Comparison of ENCODE assay signal across 14 cellular contexts in genomic region chr7:82506702-82507101, GRCh38.
A peak's percentile ranks its signal among the peaks of the same experiment; 100 is the strongest.
DNase-seq lines count a peak whose midpoint lies in the region; ATAC-seq, FAIRE-seq and TF ChIP-seq lines count a peak whose summit lies in the region.
"Had no signal": no experiment of that assay in that cellular context is flagged by ENCODE, and none has a peak within 500 bp of the region (broad histone marks: within the 10 kb centered on the region; RNA-seq: fewer than 3 reads in every experiment).

No MANE protein-coding gene starts in this region.

- H2AFZ ChIP-seq in astrocyte (ENCODE audit: low read depth, low read length) = no peak overlapping the region

- H3K79me2 ChIP-seq in astrocyte (ENCODE audit: insufficient read depth, low read length) = no peaks in the 10 kb centered on the region

- no peak for TF ChIP-seq POLR2A in lower leg skin (IDR thresholded peaks at IDR 0.05)

- H3K36me3 ChIP-seq in heart right ventricle (no peaks in the 10 kb centered on the region), astrocyte (ENCODE audit: insufficient read depth, low read length) (no peaks in the 10 kb centered on the region), aorta (ENCODE audit: control insufficient read depth in 1 of 2, insufficient read depth in 2 of 2, low read length in 1 of 2) (no peaks in the 10 kb centered on the region)
- H3K36me3 ChIP-seq: neutrophil had no signal

- H4K20me1 ChIP-seq in astrocyte (ENCODE audit: insufficient read depth, low read length) = no peaks in the 10 kb centered on the region

- no peak overlapping the region for H3K4me2 ChIP-seq in astrocyte (ENCODE audit: low read length)

- H3K9ac ChIP-seq in astrocyte (ENCODE audit: low read length) = no peak overlapping the region

- no peaks in the 10 kb centered on the region for H3K27me3 Mint-ChIP-seq in astrocyte (ENCODE audit: low read depth, unreplicated experiment)
- H3K27me3 Mint-ChIP-seq: B cell had no signal

- peaks cover 0 to 6% (median 0%) of the 10 kb centered on the region in 11 donors for H3K9me3 ChIP-seq in heart right ventricle
- H3K9me3 ChIP-seq in astrocyte (ENCODE audit: insufficient read depth, low read depth, low read length) = no peaks in the 10 kb centered on the region
- H3K9me3 ChIP-seq in aorta (ENCODE audit: control insufficient read depth, low read length) = no peaks in the 10 kb centered on the region
- H3K9me3 ChIP-seq: neutrophil had no signal

- FAIRE-seq in astrocyte (lab: Jason Lieb, UNC) = no peak
- FAIRE-seq: kidney had no signal

- WGBS in heart right ventricle, 2 donors = 79 to 82% methylated on average over 15 of the region's 15 CpGs
- 37 to 42% methylated on average over 12 to 15 of the region's 15 CpGs for WGBS in lower leg skin, 2 donors
- 26 to 39% methylated on average over 15 of the region's 15 CpGs for WGBS in aorta, 2 donors

- peaks cover 4% of the 10 kb centered on the region for H3K4me1 Mint-ChIP-seq in astrocyte (ENCODE audit: low read depth, unreplicated experiment)
- H3K4me1 Mint-ChIP-seq: B cell; stimulated activated naive CD8-positive, alpha-beta T cell treated with anti-CD3 and anti-CD28 coated beads, Interleukin-15, amount 100 ng/mL, for 72 hours had no signal

- H3K27ac ChIP-seq in heart right ventricle = no peak overlapping the region
- no peak overlapping the region for H3K27ac ChIP-seq in astrocyte (ENCODE audit: low read depth, low read length)
- H3K27ac ChIP-seq in aorta (ENCODE audit: low read depth in 1 of 2, low read length in 2 of 2) = no peak overlapping the region
- H3K27ac ChIP-seq: neutrophil had no signal

- H3K9me3 Mint-ChIP-seq in astrocyte (ENCODE audit: unreplicated experiment) = peaks cover 4% of the 10 kb centered on the region

- no peaks in the 10 kb centered on the region for H3K4me1 ChIP-seq in heart right ventricle
- H3K4me1 ChIP-seq in astrocyte (ENCODE audit: insufficient read depth, low read length) = no peaks in the 10 kb centered on the region
- H3K4me1 ChIP-seq in aorta (ENCODE audit: control insufficient read depth in 1 of 2, insufficient read depth in 2 of 2, low read length in 2 of 2) = peaks cover 0 to 1% of the 10 kb centered on the region in 2 donors

- H3K27me3 ChIP-seq in heart right ventricle (peaks cover 0 to 7% (median 0%) of the 10 kb centered on the region in 7 donors), astrocyte (ENCODE audit: insufficient read depth, low read length) (no peaks in the 10 kb centered on the region), aorta (ENCODE audit: control insufficient read depth in 1 of 2, insufficient read depth in 2 of 2, low read length in 1 of 2) (no peaks in the 10 kb centered on the region)

- no peak overlapping the region for H3K4me3 ChIP-seq in heart right ventricle
- H3K4me3 ChIP-seq in astrocyte (ENCODE audit: insufficient read depth, low read depth, low read length) = no peak overlapping the region
- no peak overlapping the region for H3K4me3 ChIP-seq in lower leg skin (ENCODE audit: low read depth, poor library complexity, severe bottlenecking)
- H3K4me3 ChIP-seq in aorta (ENCODE audit: low read length in 2 of 2) = no peak overlapping the region

- TF ChIP-seq CTCF in heart right ventricle (IDR thresholded peaks at IDR 0.05) = no peak
- no peak for TF ChIP-seq CTCF in astrocyte (IDR thresholded peaks at IDR 0.05; ENCODE audit: insufficient read depth, low read depth, low read length)
- no peak for TF ChIP-seq CTCF in lower leg skin (IDR thresholded peaks at IDR 0.05)

- no peaks in the 10 kb centered on the region for H3K36me3 Mint-ChIP-seq in astrocyte (ENCODE audit: low read depth, unreplicated experiment)

- intact Hi-C loops in heart right ventricle (cut with DNase I) = no loop called here
- intact Hi-C loops in Right ventricle myocardium inferior (cut with DNase I) = no loop called here
- intact Hi-C loops in lower leg skin (cut with DNase I; ENCODE audit: low total_unique reads) = no loop called here
- intact Hi-C loops in aorta (cut with DNase I) = no loop called here

- peak overlapping the region; percentile 63 for H3K4me3 Mint-ChIP-seq in astrocyte (ENCODE audit: unreplicated experiment)
- H3K4me3 Mint-ChIP-seq: B cell; stimulated activated naive CD8-positive, alpha-beta T cell treated with anti-CD3 and anti-CD28 coated beads, Interleukin-15, amount 100 ng/mL, for 72 hours had no signal

- ATAC-seq in heart right ventricle (peak in 5 of 8 donors; percentile 34 to 89 (median 59)), Right ventricle myocardium inferior (no peak), aorta (ENCODE audit: low FRiP score) (peak; percentile 84)
- ATAC-seq: stimulated activated naive CD8-positive, alpha-beta T cell treated with anti-CD3 and anti-CD28 coated beads, Interleukin-15, amount 100 ng/mL, for 72 hours had no signal

- peak; percentile 20 to 24 for DNase-seq in heart right ventricle
- no peak for DNase-seq in Right ventricle myocardium inferior (ENCODE audit: missing footprints)
- DNase-seq in astrocyte (ENCODE audit: low read depth) = peak; percentile 64
- peak; percentile 63 to 87 for DNase-seq in lower leg skin (ENCODE audit: low spot score in 2 of 2)
- DNase-seq in aorta = peak; percentile 81 to 88
- DNase-seq in activated CD8-positive, alpha-beta memory T cell treated with anti-CD3 and anti-CD28 coated beads for 24 hours = no peak
- no peak for DNase-seq in NCI-H1105 (lab: John Stamatoyannopoulos, UW)
- DNase-seq in NCI-H446 (lab: John Stamatoyannopoulos, UW) = no peak
- DNase-seq: activated T-cell treated with anti-CD3 and anti-CD28 coated beads, Interleukin-2, amount 50 U/mL, for 1 hour; kidney; stimulated activated CD4-positive, alpha-beta T cell treated with anti-CD3 and anti-CD28 coated beads, Interleukin-2, amount 100 ng/mL, for 24 hours; stimulated activated naive CD8-positive, alpha-beta T cell treated with anti-CD3 and anti-CD28 coated beads, Interleukin-15, amount 100 ng/mL, for 72 hours had no signal

- H3K27ac Mint-ChIP-seq in astrocyte (ENCODE audit: unreplicated experiment) = peak overlapping the region; percentile 78
- H3K27ac Mint-ChIP-seq: B cell; stimulated activated naive CD8-positive, alpha-beta T cell treated with anti-CD3 and anti-CD28 coated beads, Interleukin-15, amount 100 ng/mL, for 72 hours had no signal

Comparison
In these comparisons a context has a peak if more than half of its experiments do, and no peak if none do; other contexts are left out.
1. DNase-seq: peak in heart right ventricle (2 of 2), astrocyte (single experiment), lower leg skin (2 of 2) and aorta (2 of 2); none in Right ventricle myocardium inferior (single experiment), activated CD8-positive, alpha-beta memory T cell treated with anti-CD3 and anti-CD28 coated beads for 24 hours (single experiment), NCI-H1105 (single experiment) and NCI-H446 (0 of 2).